9 cellular contexts compared by ENCODE assay signal in genomic region chr5:139655727-139656271, GRCh38. TPM values are rescaled to one million over a fixed set of nuclear protein-coding genes. Genes with fewer than 3 reads are reported as not detected.
DNase-seq lines count a peak whose midpoint lies in the region; TF ChIP-seq lines count a peak whose summit lies in the region.
"Had no signal": no experiment of that assay in that cellular context is flagged by ENCODE, and none has a peak within 500 bp of the region (broad histone marks: within the 10 kb centered on the region; RNA-seq: fewer than 3 reads in every experiment).

No MANE protein-coding gene starts in this region.

- no peaks in the 10 kb centered on the region for H3K27me3 ChIP-seq in ACC112 (ENCODE audit: insufficient read depth, low read length)
- peaks cover 15% of the 10 kb centered on the region for H3K27me3 ChIP-seq in CD8-positive, alpha-beta memory T cell (ENCODE audit: insufficient read depth, low read length, poor library complexity, severe bottlenecking)

- H3K79me2 ChIP-seq in ACC112 (ENCODE audit: control insufficient read depth, insufficient read depth, low read length, unreplicated experiment) = peaks cover 69% of the 10 kb centered on the region

- no peaks in the 10 kb centered on the region for H3K36me3 Mint-ChIP-seq in neural crest cell (ENCODE audit: low read depth)
- H3K36me3 Mint-ChIP-seq in CD8-positive, alpha-beta memory T cell = no peaks in the 10 kb centered on the region

- POLR2A ChIA-PET in CD8-positive, alpha-beta memory T cell (lab: Charles Lee) = interaction anchor here (1.0 kb wide), 1 partner anchor 22 kb away, joined by 3 read pairs; no protein-coding TSS in a partner anchor

- peaks cover 81% of the 10 kb centered on the region for H3K4me1 Mint-ChIP-seq in neural crest cell
- H3K4me1 Mint-ChIP-seq in CD8-positive, alpha-beta memory T cell = peaks cover 41 to 56% (median 51%) of the 10 kb centered on the region in 3 donors

- H3K4me3 ChIP-seq in ACC112 (ENCODE audit: low read depth, low read length) = 0 out of 2 replicates have a peak overlapping the region, but pooled peaks have one; percentile 17
- no peak overlapping the region for H3K4me3 ChIP-seq in foreskin fibroblast (ENCODE audit: low read depth in 1 of 2, low read length in 2 of 2)
- H3K4me3 ChIP-seq in CD8-positive, alpha-beta memory T cell (ENCODE audit: low read length) = no peak overlapping the region

- H2AFZ ChIP-seq in ACC112 (ENCODE audit: low read length, unreplicated experiment) = no peak overlapping the region

- CTCF ChIA-PET in CD8-positive, alpha-beta memory T cell (lab: Charles Lee) = interaction anchor here (1.1 kb wide), 1 partner anchor 110 kb away, joined by 6 read pairs; no protein-coding TSS in a partner anchor

- H3K27me3 Mint-ChIP-seq in neural crest cell (ENCODE audit: low read depth) = no peaks in the 10 kb centered on the region
- peaks cover 2 to 20% of the 10 kb centered on the region in 2 donors for H3K27me3 Mint-ChIP-seq in CD8-positive, alpha-beta memory T cell

- peak overlapping the region; percentile 35 for H3K4me3 Mint-ChIP-seq in neural crest cell
- H3K4me3 Mint-ChIP-seq in CD8-positive, alpha-beta memory T cell = no peak overlapping the region
- H3K4me3 Mint-ChIP-seq: CD4-positive, alpha-beta T cell had no signal

- H3K27ac Mint-ChIP-seq in neural crest cell (ENCODE audit: unreplicated experiment) = peak overlapping the region; percentile 97
- H3K27ac Mint-ChIP-seq in CD8-positive, alpha-beta memory T cell = peak overlapping the region in 2 of 8 donors; percentile 22 to 72
- H3K27ac Mint-ChIP-seq: CD4-positive, alpha-beta T cell had no signal

- H3K27ac ChIP-seq in ACC112 (ENCODE audit: low read depth, low read length) = peak overlapping the region; percentile 85
- no peak overlapping the region for H3K27ac ChIP-seq in CD8-positive, alpha-beta memory T cell (ENCODE audit: low read depth, low read length)

- peaks cover 85% of the 10 kb centered on the region for H3K4me1 ChIP-seq in ACC112 (ENCODE audit: control insufficient read depth, insufficient read depth, low read length, unreplicated experiment)
- peaks cover 20% of the 10 kb centered on the region for H3K4me1 ChIP-seq in CD8-positive, alpha-beta memory T cell (ENCODE audit: insufficient read depth, low read length)

- H3K9me3 ChIP-seq in CD8-positive, alpha-beta memory T cell (ENCODE audit: low read length) = no peaks in the 10 kb centered on the region

- no peak for TF ChIP-seq CTCF in foreskin fibroblast (IDR thresholded peaks at IDR 0.05; ENCODE audit: low read depth, low read length)
- no peak for TF ChIP-seq CTCF in neural crest cell (conservative IDR thresholded peaks at IDR 0.05)

- H3K9me3 Mint-ChIP-seq in neural crest cell = no peaks in the 10 kb centered on the region
- no peaks in the 10 kb centered on the region for H3K9me3 Mint-ChIP-seq in CD8-positive, alpha-beta memory T cell
- H3K9me3 Mint-ChIP-seq: CD4-positive, alpha-beta T cell had no signal

- no peaks in the 10 kb centered on the region for H3K36me3 ChIP-seq in ACC112 (ENCODE audit: insufficient read depth, low read length)
- H3K36me3 ChIP-seq in CD8-positive, alpha-beta memory T cell (ENCODE audit: insufficient read depth, low read length) = no peaks in the 10 kb centered on the region

- DNase-seq in RPMI7951 (ENCODE audit: low read depth) = peak; percentile 69
- peak; percentile 53 to 82 for DNase-seq in foreskin fibroblast
- DNase-seq in neural crest cell (ENCODE audit: low read depth, low spot score) = no peak
- DNase-seq in NCI-H1694 treated with DMSO at 0.1 percent for 48 hours (lab: John Stamatoyannopoulos, UW) = no peak
- no peak for DNase-seq in NCI-H1417 treated with DMSO at 0.1 percent for 48 hours (lab: John Stamatoyannopoulos, UW)
- DNase-seq in CD8-positive, alpha-beta memory T cell = no peak
- no peak for DNase-seq in NCI-H2107 treated with DMSO at 0.1 percent for 48 hours (lab: John Stamatoyannopoulos, UW; ENCODE audit: unreplicated experiment)
- DNase-seq: CD4-positive, alpha-beta T cell had no signal

RNA-seq across cellular contexts. Expression of gene CXXC5, which starts 7.7 kb away (rescaled TPM):
- 39.8 and 43.0 TPM in 2 replicates for total RNA-seq in RPMI7951 (2014; rRNA removed; shearing (Covaris generic))
- total RNA-seq in neural crest cell = 29.2 and 30.4 TPM in 2 replicates
- 1 to 10 TPM; 2.1 to 3.1 TPM for total RNA-seq in CD8-positive, alpha-beta memory T cell
- polyA plus RNA-seq in CD8-positive, alpha-beta memory T cell = 67.0 TPM

Comparison
In these comparisons a context has a peak if more than half of its experiments do, and no peak if none do; other contexts are left out.
1. DNase-seq: peak in RPMI7951 (single experiment) and foreskin fibroblast (2 of 2); none in neural crest cell (single experiment), NCI-H1694 treated with DMSO at 0.1 percent for 48 hours (single experiment), NCI-H1417 treated with DMSO at 0.1 percent for 48 hours (single experiment), CD8-positive, alpha-beta memory T cell (0 of 5) and NCI-H2107 treated with DMSO at 0.1 percent for 48 hours (single experiment).